ENCODE assay signal across 1 cellular context in genomic region chr2:20219763-20220380, GRCh38.
TF ChIP-seq lines count a peak whose summit lies in the region.

No MANE protein-coding gene starts in this region.

TF ChIP-seq in liver, 16 proteins besides CTCF, POLR2A, EP300 and RAD21:
- TF ChIP-seq TAF1 (conservative IDR thresholded peaks at IDR 0.05) (no peak), YY1 (IDR thresholded peaks at IDR 0.05) (no peak), ZBTB33 (IDR thresholded peaks at IDR 0.05) (no peak), FOXA1 (IDR thresholded peaks at IDR 0.05) (no peak), HNF4A (conservative IDR thresholded peaks at IDR 0.05) (no peak), RXRA (IDR thresholded peaks at IDR 0.05) (no peak)
